Comparison of ENCODE assay signal across 8 cellular contexts in genomic region chr15:39781967-39782292, GRCh38. TPM values are rescaled to one million over a fixed set of nuclear protein-coding genes. Genes with fewer than 3 reads are reported as not detected.
DNase-seq lines count a peak whose midpoint lies in the region; ATAC-seq, FAIRE-seq and TF ChIP-seq lines count a peak whose summit lies in the region.

No MANE protein-coding gene starts in this region.

- H3K4me3 ChIP-seq in GM12865 (ENCODE audit: low read depth, low read length), result peak overlapping the region; percentile 73
- peak overlapping the region; percentile 69 to 82 (median 76) for H3K4me3 ChIP-seq in Peyer's patch
- peak overlapping the region in 2 of 3 experiments; percentile 50 to 98 for H3K4me3 ChIP-seq in endothelial cell of umbilical vein (replicated peaks in 1 of 3; ENCODE audit: insufficient read depth in 1 of 3, low read depth in 1 of 3, low read length in 3 of 3)
- peak overlapping the region; percentile 67 to 71 for H3K4me3 ChIP-seq in prostate gland

- POLR2A ChIA-PET in endothelial cell of umbilical vein (lab: Charles Lee), result no interaction called here

- H3K79me2 ChIP-seq in endothelial cell of umbilical vein (ENCODE audit: control insufficient read depth, insufficient read depth, low read length), result peaks cover 5% of the 10 kb centered on the region

- no peak for ATAC-seq in HG03521 (IDR thresholded peaks at IDR 0.05; ENCODE audit: unreplicated experiment)
- no peak for ATAC-seq in HG03439 (IDR thresholded peaks at IDR 0.05; ENCODE audit: unreplicated experiment)

- peak overlapping the region; percentile 84 for H3K4me2 ChIP-seq in endothelial cell of umbilical vein (ENCODE audit: insufficient read depth, low read length)

- dilution Hi-C loops in endothelial cell of umbilical vein (cut with MboI; ENCODE audit: extremely low pct_ligation_motif_present, low sequenced_read_pairs), result no loop called here

- intact Hi-C loops in endothelial cell of umbilical vein (cut with micrococcal nuclease) (loop anchor here (1.0 to 2.0 kb wide), 2 partner anchors 95 to 152 kb away; partner anchors contain the start of gene EIF2AK4), prostate gland (cut with DNase I) (no loop called here)

- no peak overlapping the region for H3K9ac ChIP-seq in endothelial cell of umbilical vein (replicated peaks; ENCODE audit: extremely low read depth, insufficient read depth, low read length)

- peaks cover 0 to 18% (median 0%) of the 10 kb centered on the region in 4 donors for H3K4me1 ChIP-seq in Peyer's patch
- H3K4me1 ChIP-seq in endothelial cell of umbilical vein (ENCODE audit: control insufficient read depth, extremely low read depth, insufficient read depth, low read length), result peaks cover 26% of the 10 kb centered on the region
- H3K4me1 ChIP-seq in prostate gland (replicated peaks), result peaks cover 7% of the 10 kb centered on the region

- TSS peak; percentile 18 for BruUV-seq in endothelial cell of umbilical vein (replicated peaks; lab: Mats Ljungman, UMichigan)

- TF ChIP-seq POLR2A in Peyer's patch (IDR thresholded peaks at IDR 0.05) (no peak), endothelial cell of umbilical vein (IDR thresholded peaks at IDR 0.05; ENCODE audit: low read depth, low read length) (no peak), prostate gland (IDR thresholded peaks at IDR 0.05) (no peak)

- H4K20me1 ChIP-seq in endothelial cell of umbilical vein (replicated peaks; ENCODE audit: control insufficient read depth, extremely low read depth, insufficient read depth, low read length), result no peaks in the 10 kb centered on the region

- no peaks in the 10 kb centered on the region for H3K9me1 ChIP-seq in endothelial cell of umbilical vein (replicated peaks; ENCODE audit: control insufficient read depth, extremely low read depth, insufficient read depth, low read length)

- TF ChIP-seq CTCF in GM12865 (IDR thresholded peaks at IDR 0.05; ENCODE audit: insufficient read depth, low read depth, low read length, missing control alignments), result no peak
- TF ChIP-seq CTCF in Peyer's patch (IDR thresholded peaks at IDR 0.05), result no peak
- TF ChIP-seq CTCF in endothelial cell of umbilical vein (IDR thresholded peaks at IDR 0.05; ENCODE audit: extremely low read depth in 1 of 2, insufficient read depth in 1 of 2, low read depth in 1 of 2, low read length in 2 of 2), result no peak
- TF ChIP-seq CTCF in prostate gland (IDR thresholded peaks at IDR 0.05), result no peak

- CTCF ChIA-PET in endothelial cell of umbilical vein (lab: Charles Lee), result interaction anchor here (1.0 to 1.9 kb wide), 4 partner anchors 25 to 1082 kb away, joined by 3 to 10 read pairs (median 6); no protein-coding TSS in a partner anchor

- 68% methylated on average over 2 of the region's 2 CpGs for WGBS in prostate gland

- no peaks in the 10 kb centered on the region for H3K36me3 ChIP-seq in Peyer's patch
- H3K36me3 ChIP-seq in endothelial cell of umbilical vein (ENCODE audit: control insufficient read depth in 2 of 2, extremely low read depth in 1 of 2, insufficient read depth in 2 of 2, low read length in 2 of 2), result no peaks in the 10 kb centered on the region
- no peaks in the 10 kb centered on the region for H3K36me3 ChIP-seq in prostate gland

- no peak for FAIRE-seq in endothelial cell of umbilical vein (lab: Jason Lieb, UNC)

- H2AFZ ChIP-seq in endothelial cell of umbilical vein (ENCODE audit: low read depth, low read length), result peak overlapping the region; percentile 82

- H3K27ac ChIP-seq in Peyer's patch (peak overlapping the region in 3 of 4 donors; percentile 17 to 85 (median 77)), endothelial cell of umbilical vein (ENCODE audit: insufficient read depth, low read depth, low read length) (no peak overlapping the region), prostate gland (peak overlapping the region; percentile 81)

- H3K27me3 ChIP-seq in Peyer's patch (no peaks in the 10 kb centered on the region), endothelial cell of umbilical vein (ENCODE audit: control insufficient read depth in 2 of 2, insufficient read depth in 2 of 2, low read length in 2 of 2) (no peaks in the 10 kb centered on the region), prostate gland (replicated peaks; ENCODE audit: insufficient read depth) (no peaks in the 10 kb centered on the region)

- H3K9me3 ChIP-seq in Peyer's patch, result no peaks in the 10 kb centered on the region
- H3K9me3 ChIP-seq in endothelial cell of umbilical vein (replicated peaks; ENCODE audit: control insufficient read depth, insufficient read depth, low read length), result no peaks in the 10 kb centered on the region
- H3K9me3 ChIP-seq in prostate gland, result no peaks in the 10 kb centered on the region

- DNase-seq in GM12865 (ENCODE audit: low read depth) (no peak), Peyer's patch (no peak), endothelial cell of umbilical vein (ENCODE audit: low read depth, low spot score) (no peak), prostate gland (ENCODE audit: low spot score) (no peak), cerebellar nuclear complex (lab: John Stamatoyannopoulos, UW) (no peak), RPMI8226 (no peak)

TF ChIP-seq in endothelial cell of umbilical vein, 7 proteins besides CTCF, POLR2A, EP300 and RAD21:
- no peak for TF ChIP-seq MAX (IDR thresholded peaks at IDR 0.05; ENCODE audit: insufficient read depth, insufficient read length)
- TF ChIP-seq JUN (IDR thresholded peaks at IDR 0.05; ENCODE audit: borderline replicate concordance, insufficient read depth, insufficient read length, low read depth), result no peak
- no peak for TF ChIP-seq EZH2 (IDR thresholded peaks at IDR 0.05; ENCODE audit: borderline replicate concordance, low read depth, low read length, severe bottlenecking)
- no peak for TF ChIP-seq GATA2 (IDR thresholded peaks at IDR 0.05; ENCODE audit: insufficient read depth, insufficient read length, low read depth, low read length)
- no peak for TF ChIP-seq POLR2AphosphoS5 (IDR thresholded peaks at IDR 0.05; ENCODE audit: insufficient read depth, low read depth, low read length)
- no peak for TF ChIP-seq MYC (IDR thresholded peaks at IDR 0.05; ENCODE audit: low read depth, low read length)
- no peak for TF ChIP-seq FOS (IDR thresholded peaks at IDR 0.05; ENCODE audit: borderline replicate concordance, insufficient read depth, low read length)

RNA-seq across cellular contexts. Expression of gene FSIP1, which starts 0.7 kb away (rescaled TPM):
- total RNA-seq in Peyer's patch (not detected), endothelial cell of umbilical vein (1.1 and 1.2 TPM in 2 replicates), prostate gland (1 to 10 TPM; 1.6 to 2.3 TPM)
- 0.11 and 0.23 TPM in 2 replicates for polyA plus RNA-seq in endothelial cell of umbilical vein
- 0.20 and 0.32 TPM in 2 replicates for polyA plus RNA-seq in endothelial cell of umbilical vein (2011; cell fraction: cytosol; rRNA removed)
- polyA plus RNA-seq in endothelial cell of umbilical vein (2011; cell fraction: nucleus; rRNA removed), result 0.45 and 0.51 TPM in 2 replicates
- polyA plus RNA-seq in endothelial cell of umbilical vein (2012), result 1.4 and 7.0 TPM in 2 replicates
- polyA minus RNA-seq in endothelial cell of umbilical vein, result 0.17 and 0.42 TPM in 2 replicates
- not detected for polyA minus RNA-seq in endothelial cell of umbilical vein (2011; cell fraction: cytosol; rRNA and poly(A)+ RNA removed)
- polyA minus RNA-seq in endothelial cell of umbilical vein (2011; cell fraction: nucleus; rRNA and poly(A)+ RNA removed), result 1.0 and 1.6 TPM in 2 replicates
